In genomic region chr3:169771651-169772529, GRCh38 we compare ENCODE assay signal across 7 cellular contexts. TPM values are rescaled to one million over a fixed set of nuclear protein-coding genes. Genes with fewer than 3 reads are reported as not detected.
A peak's percentile ranks its signal among the peaks of the same experiment; 100 is the strongest.
DNase-seq lines count a peak whose midpoint lies in the region; ATAC-seq and TF ChIP-seq lines count a peak whose summit lies in the region.

No MANE protein-coding gene starts in this region.

- peaks cover 28% of the 10 kb centered on the region for H3K4me1 Mint-ChIP-seq in activated T-helper 2 cell treated with anti-CD3 and anti-CD28 coated beads, Interferon-gamma antibody, Interleukin-2, Interleukin-4, amounts not matched to agents 10 μg/mL and 5 μg/mL and 100 μg/mL, durations not matched to agents 14 hours and 24 hours and 36 hours (ENCODE audit: low read depth)
- peaks cover 18 to 48% (median 44%) of the 10 kb centered on the region in 4 donors for H3K4me1 Mint-ChIP-seq in naive thymus-derived CD8-positive, alpha-beta T cell

- no peaks in the 10 kb centered on the region for H3K9me2 ChIP-seq in Loucy (replicated peaks; ENCODE audit: low read depth, low read length)

- peaks cover 32% of the 10 kb centered on the region for H3K79me2 ChIP-seq in Loucy (ENCODE audit: insufficient read depth, low read length)

- POLR2A ChIA-PET in naive thymus-derived CD8-positive, alpha-beta T cell (lab: Charles Lee), result interaction anchor here (0.6 to 3.7 kb wide), 22 partner anchors 9 to 1097 kb away, joined by 3 to 105 read pairs (median 4); partner anchors contain the start of genes GPR160, LRRC34, LRRIQ4 and PHC3

- peak overlapping the region; percentile 99 for H3K27ac Mint-ChIP-seq in activated T-helper 2 cell treated with anti-CD3 and anti-CD28 coated beads, Interferon-gamma antibody, Interleukin-2, Interleukin-4, amounts not matched to agents 10 μg/mL and 5 μg/mL and 100 μg/mL, durations not matched to agents 14 hours and 24 hours and 36 hours
- peak overlapping the region; percentile 97 to 100 (median 99) for H3K27ac Mint-ChIP-seq in naive thymus-derived CD8-positive, alpha-beta T cell

- no peaks in the 10 kb centered on the region for H3K27me3 Mint-ChIP-seq in activated T-helper 2 cell treated with anti-CD3 and anti-CD28 coated beads, Interferon-gamma antibody, Interleukin-2, Interleukin-4, amounts not matched to agents 10 μg/mL and 5 μg/mL and 100 μg/mL, durations not matched to agents 14 hours and 24 hours and 36 hours (ENCODE audit: low read depth)
- peaks cover 0 to 3% (median 0%) of the 10 kb centered on the region in 5 donors for H3K27me3 Mint-ChIP-seq in naive thymus-derived CD8-positive, alpha-beta T cell

- H3K4me3 Mint-ChIP-seq in activated T-helper 2 cell treated with anti-CD3 and anti-CD28 coated beads, Interferon-gamma antibody, Interleukin-2, Interleukin-4, amounts not matched to agents 10 μg/mL and 5 μg/mL and 100 μg/mL, durations not matched to agents 14 hours and 24 hours and 36 hours (ENCODE audit: low read depth), result peak overlapping the region; percentile 96
- peak overlapping the region; percentile 91 to 99 (median 99) for H3K4me3 Mint-ChIP-seq in naive thymus-derived CD8-positive, alpha-beta T cell

- peak; percentile 15 for ATAC-seq in GM18511 (IDR thresholded peaks at IDR 0.05; ENCODE audit: unreplicated experiment)
- ATAC-seq in naive thymus-derived CD8-positive, alpha-beta T cell, result peak; percentile 4 to 9

- peak; percentile 88 for DNase-seq in RPMI8226
- peak; percentile 56 for DNase-seq in activated T-helper 2 cell treated with anti-CD3 and anti-CD28 coated beads, Interferon-gamma antibody, Interleukin-2, Interleukin-4, amounts not matched to agents 10 μg/mL and 5 μg/mL and 100 μg/mL, durations not matched to agents 14 hours and 24 hours and 36 hours (ENCODE audit: low spot score)
- peak; percentile 88 for DNase-seq in fibroblast of pulmonary artery (ENCODE audit: low read depth)
- DNase-seq in naive thymus-derived CD8-positive, alpha-beta T cell, result peak; percentile 33 to 94 (median 76)
- peak in 31 of 49 donors; percentile 3 to 58 (median 24) for DNase-seq in substantia nigra (lab: John Stamatoyannopoulos, UW)

- peaks cover 32% of the 10 kb centered on the region for H3F3A ChIP-seq in Loucy (ENCODE audit: low read depth)

- H3K9ac ChIP-seq in Loucy (ENCODE audit: low read depth, low read length, poor library complexity, severe bottlenecking), result peak overlapping the region; percentile 90

- no peaks in the 10 kb centered on the region for H3K27me3 ChIP-seq in Loucy (ENCODE audit: insufficient read depth, low read length, poor library complexity, severe bottlenecking)

- H3K27ac ChIP-seq in substantia nigra (ENCODE audit: low read depth, low read length, poor library complexity, severe bottlenecking), result peak overlapping the region; percentile 99

- H3K4me1 ChIP-seq in Loucy (ENCODE audit: insufficient read depth, low read length, poor library complexity, severe bottlenecking), result peaks cover 26% of the 10 kb centered on the region

- TF ChIP-seq CTCF in Loucy (conservative IDR thresholded peaks at IDR 0.05; ENCODE audit: low read length), result no peak
- no peak for TF ChIP-seq CTCF in fibroblast of pulmonary artery (IDR thresholded peaks at IDR 0.05; ENCODE audit: low read length, missing control alignments)

- peak overlapping the region; percentile 97 for H2AFZ ChIP-seq in Loucy (ENCODE audit: low read length)

- no peaks in the 10 kb centered on the region for H3K36me3 ChIP-seq in Loucy (ENCODE audit: insufficient read depth, low read length)

- peaks cover 28% of the 10 kb centered on the region for H4K20me1 ChIP-seq in Loucy (ENCODE audit: insufficient read depth, low read length, poor library complexity, severe bottlenecking)

- H3K36me3 Mint-ChIP-seq in activated T-helper 2 cell treated with anti-CD3 and anti-CD28 coated beads, Interferon-gamma antibody, Interleukin-2, Interleukin-4, amounts not matched to agents 10 μg/mL and 5 μg/mL and 100 μg/mL, durations not matched to agents 14 hours and 24 hours and 36 hours (ENCODE audit: low read depth), result peaks cover 35% of the 10 kb centered on the region
- H3K36me3 Mint-ChIP-seq in naive thymus-derived CD8-positive, alpha-beta T cell, result peaks cover 0 to 30% (median 10%) of the 10 kb centered on the region in 3 donors

- peak overlapping the region; percentile 85 for H3K4me3 ChIP-seq in Loucy (ENCODE audit: low read length, poor library complexity, severe bottlenecking)
- H3K4me3 ChIP-seq in fibroblast of pulmonary artery (replicated peaks; ENCODE audit: low read depth, low read length), result peak overlapping the region; percentile 93

- no peaks in the 10 kb centered on the region for H3K9me3 ChIP-seq in Loucy (ENCODE audit: insufficient read depth, low read depth, low read length)

- no peaks in the 10 kb centered on the region for H3K9me3 Mint-ChIP-seq in activated T-helper 2 cell treated with anti-CD3 and anti-CD28 coated beads, Interferon-gamma antibody, Interleukin-2, Interleukin-4, amounts not matched to agents 10 μg/mL and 5 μg/mL and 100 μg/mL, durations not matched to agents 14 hours and 24 hours and 36 hours
- H3K9me3 Mint-ChIP-seq in naive thymus-derived CD8-positive, alpha-beta T cell, result peaks cover 0 to 3% (median 0%) of the 10 kb centered on the region in 9 donors

- intact Hi-C loops in activated T-helper 2 cell treated with anti-CD3 and anti-CD28 coated beads, Interferon-gamma antibody, Interleukin-2, Interleukin-4, amounts not matched to agents 10 μg/mL and 5 μg/mL and 100 μg/mL, durations not matched to agents 14 hours and 24 hours and 36 hours (cut with micrococcal nuclease), result loop anchor here (1.0 to 5.0 kb wide), 5 partner anchors 8 to 1100 kb away; partner anchors contain the start of genes PHC3, RPL22L1 and SKIL

- peak overlapping the region; percentile 80 for H3K4me2 ChIP-seq in Loucy (ENCODE audit: low read depth, low read length, poor library complexity, severe bottlenecking)

RNA-seq across cellular contexts. Expression of gene MYNN, which starts 1.3 kb away (rescaled TPM):
- total RNA-seq in activated T-helper 2 cell treated with anti-CD3 and anti-CD28 coated beads, Interferon-gamma antibody, Interleukin-2, Interleukin-4, amounts not matched to agents 10 μg/mL and 5 μg/mL and 100 μg/mL, durations not matched to agents 14 hours and 24 hours and 36 hours, result 13.8 and 15.5 TPM in 2 replicates
- 10 to 100 TPM; 23.0 to 24.7 TPM for total RNA-seq in naive thymus-derived CD8-positive, alpha-beta T cell
- polyA plus RNA-seq in naive thymus-derived CD8-positive, alpha-beta T cell, result 10 to 100 TPM; 11.7 to 15.7 (median 13.6) TPM

RNA-seq across cellular contexts. Expression of gene ACTRT3, which starts 2.5 kb away (rescaled TPM):
- total RNA-seq in activated T-helper 2 cell treated with anti-CD3 and anti-CD28 coated beads, Interferon-gamma antibody, Interleukin-2, Interleukin-4, amounts not matched to agents 10 μg/mL and 5 μg/mL and 100 μg/mL, durations not matched to agents 14 hours and 24 hours and 36 hours, result 1.3 and 1.7 TPM in 2 replicates
- total RNA-seq in naive thymus-derived CD8-positive, alpha-beta T cell, result under 1 TPM in 1 of 2 experiments, not detected in 1; 0.29 TPM
- under 1 TPM; 0.13 to 0.15 (median 0.14) TPM for polyA plus RNA-seq in naive thymus-derived CD8-positive, alpha-beta T cell

RNA-seq across cellular contexts. Expression of gene TERC, which starts 7.0 kb away (rescaled TPM):
- total RNA-seq in activated T-helper 2 cell treated with anti-CD3 and anti-CD28 coated beads, Interferon-gamma antibody, Interleukin-2, Interleukin-4, amounts not matched to agents 10 μg/mL and 5 μg/mL and 100 μg/mL, durations not matched to agents 14 hours and 24 hours and 36 hours, result 7.0 and 9.8 TPM in 2 replicates
- 10 to 100 TPM; 12.4 to 17.5 TPM for total RNA-seq in naive thymus-derived CD8-positive, alpha-beta T cell
- polyA plus RNA-seq in naive thymus-derived CD8-positive, alpha-beta T cell, result 1 to 10 TPM in 2 of 3 donors, not detected in 1; 1.4 to 1.6 TPM

RNA-seq across cellular contexts. Expression of gene LRRIQ4, which starts 40.8 kb away (rescaled TPM):
- 0.16 TPM in 2 replicates for total RNA-seq in activated T-helper 2 cell treated with anti-CD3 and anti-CD28 coated beads, Interferon-gamma antibody, Interleukin-2, Interleukin-4, amounts not matched to agents 10 μg/mL and 5 μg/mL and 100 μg/mL, durations not matched to agents 14 hours and 24 hours and 36 hours
- under 1 TPM in 1 of 2 experiments, not detected in 1; 0.19 TPM for total RNA-seq in naive thymus-derived CD8-positive, alpha-beta T cell
- not detected for polyA plus RNA-seq in naive thymus-derived CD8-positive, alpha-beta T cell

RNA-seq across cellular contexts. Expression of gene LRRC34, which starts 40.8 kb away (rescaled TPM):
- total RNA-seq in activated T-helper 2 cell treated with anti-CD3 and anti-CD28 coated beads, Interferon-gamma antibody, Interleukin-2, Interleukin-4, amounts not matched to agents 10 μg/mL and 5 μg/mL and 100 μg/mL, durations not matched to agents 14 hours and 24 hours and 36 hours, result 5.6 and 5.9 TPM in 2 replicates
- total RNA-seq in naive thymus-derived CD8-positive, alpha-beta T cell, result 1 to 10 TPM in 1 of 2 experiments, under 1 TPM in 1; 0.73 to 1.2 TPM
- under 1 TPM; 0.29 to 0.42 (median 0.35) TPM for polyA plus RNA-seq in naive thymus-derived CD8-positive, alpha-beta T cell

Comparison
In these comparisons a context has a peak if more than half of its experiments do, and no peak if none do; other contexts are left out.
1. Peak in every context shown above with its lines: DNase-seq, ATAC-seq, H3K4me3 ChIP-seq and H3K27ac ChIP-seq.
2. DNase-seq: peak in every context shown above with its lines; median percentile 88 in RPMI8226; 88 in fibroblast of pulmonary artery; 76 in naive thymus-derived CD8-positive, alpha-beta T cell; 56 in activated T-helper 2 cell treated with anti-CD3 and anti-CD28 coated beads, Interferon-gamma antibody, Interleukin-2, Interleukin-4, amounts not matched to agents 10 μg/mL and 5 μg/mL and 100 μg/mL, durations not matched to agents 14 hours and 24 hours and 36 hours; 24 in substantia nigra.